Comparison of ENCODE assay signal across 18 cellular contexts in genomic region chr2:44348385-44348784, GRCh38. TPM values are rescaled to one million over a fixed set of nuclear protein-coding genes. Genes with fewer than 3 reads are reported as not detected.
DNase-seq lines count a peak whose midpoint lies in the region; ATAC-seq and TF ChIP-seq lines count a peak whose summit lies in the region.
"Had no signal": no experiment of that assay in that cellular context is flagged by ENCODE, and none has a peak within 500 bp of the region (broad histone marks: within the 10 kb centered on the region; RNA-seq: fewer than 3 reads in every experiment).

No MANE protein-coding gene starts in this region.

- peak; percentile 86 for ATAC-seq in omental fat pad (ENCODE audit: low FRiP score)
- no peak for ATAC-seq in left colon
- ATAC-seq: activated CD8-positive, alpha-beta T cell treated with anti-CD3 and anti-CD28 coated beads, Interleukin-2, amount 10 ng/mL, durations not matched to agents 7 days and 5 days had no signal

- DNase-seq in AG20443 (ENCODE audit: low spot score) = peak; percentile 71
- peak; percentile 36 for DNase-seq in amniotic stem cell (lab: John Stamatoyannopoulos, UW)
- peak; percentile 30 for DNase-seq in fibroblast of villous mesenchyme (ENCODE audit: low read depth)
- no peak for DNase-seq in omental fat pad (ENCODE audit: low spot score)
- no peak for DNase-seq in left colon
- no peak for DNase-seq in stimulated activated CD4-positive, alpha-beta T cell treated with anti-CD3 and anti-CD28 coated beads, Interleukin-1b, Interleukin-23, amount 100 ng/mL, for 48 hours
- DNase-seq in GM19238 (ENCODE audit: insufficient read length, low spot score) = no peak
- no peak for DNase-seq in NCI-H128 (lab: John Stamatoyannopoulos, UW; ENCODE audit: unreplicated experiment)
- DNase-seq: ACHN; activated CD8-positive, alpha-beta T cell treated with anti-CD3 and anti-CD28 coated beads, Interleukin-2, amount 10 ng/mL, durations not matched to agents 7 days and 5 days; activated effector memory CD4-positive, alpha-beta T cell treated with anti-CD3 and anti-CD28 coated beads, Interleukin-2, amount 50 U/mL, for 16 hours; endodermal cell; head of caudate nucleus; NCI-H1694; NCI-H510A; OCI-M1; stimulated activated naive CD4-positive, alpha-beta T cell had no signal

- TF ChIP-seq CTCF in fibroblast of villous mesenchyme (IDR thresholded peaks at IDR 0.05; ENCODE audit: insufficient read depth, low read depth, low read length) = no peak
- TF ChIP-seq CTCF in omental fat pad (IDR thresholded peaks at IDR 0.05) = no peak

- H3K4me3 ChIP-seq in fibroblast of villous mesenchyme (ENCODE audit: low read depth, low read length) = no peak overlapping the region
- H3K4me3 ChIP-seq: lung had no signal

- intact Hi-C loops in left colon (cut with DNase I, micrococcal nuclease) = no loop called here

RNA-seq across cellular contexts. Expression of gene PREPL, which starts 12.9 kb away (rescaled TPM):
- total RNA-seq in fibroblast of villous mesenchyme (30.0 and 68.2 TPM in 2 replicates), omental fat pad (10 to 100 TPM; 18.7 to 40.6 (median 31.3) TPM), left colon (10 to 100 TPM; 28.4 to 32.4 TPM)

RNA-seq across cellular contexts. Expression of gene CAMKMT, which starts 13.4 kb away (rescaled TPM):
- total RNA-seq in fibroblast of villous mesenchyme (8.7 and 9.9 TPM in 2 replicates), omental fat pad (10 to 100 TPM in 2 of 4 donors, 1 to 10 TPM in 2; 7.6 to 16.2 (median 9.4) TPM), left colon (10 to 100 TPM in 1 of 2 donors, 1 to 10 TPM in 1; 9.3 to 14.3 TPM)

Comparison
In these comparisons a context has a peak if more than half of its experiments do, and no peak if none do; other contexts are left out.
1. DNase-seq: peak in AG20443 (single experiment), amniotic stem cell (single experiment) and fibroblast of villous mesenchyme (single experiment); none in omental fat pad (single experiment), left colon (0 of 2), stimulated activated CD4-positive, alpha-beta T cell treated with anti-CD3 and anti-CD28 coated beads, Interleukin-1b, Interleukin-23, amount 100 ng/mL, for 48 hours (single experiment), GM19238 (single experiment) and NCI-H128 (single experiment).